8 cellular contexts compared by ENCODE assay signal in the genomic region with DNA sequence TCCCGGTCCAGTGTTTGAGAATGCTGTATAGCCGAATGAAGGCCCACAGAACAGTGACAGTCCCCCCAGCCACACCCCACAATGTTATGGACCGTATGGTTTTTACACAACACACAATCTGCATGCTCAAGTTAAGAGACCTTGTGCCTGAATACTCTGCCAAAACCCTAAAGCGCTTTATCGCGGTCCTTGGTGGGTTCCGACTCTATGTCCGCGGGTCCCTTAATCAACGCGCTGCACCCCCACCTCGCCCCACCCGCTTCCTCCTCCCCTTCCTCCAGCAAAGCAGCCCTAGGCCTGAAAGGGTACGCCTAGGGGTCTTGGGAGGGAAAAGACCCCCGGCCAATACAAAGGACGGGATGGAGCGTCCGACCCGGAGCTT. TPM values are rescaled to one million over a fixed set of nuclear protein-coding genes. Genes with fewer than 3 reads are reported as not detected.
A peak's percentile ranks its signal among the peaks of the same experiment; 100 is the strongest.
DNase-seq lines count a peak whose midpoint lies in the region; ATAC-seq and TF ChIP-seq lines count a peak whose summit lies in the region.

No MANE protein-coding gene starts in this region.

- TF ChIP-seq POLR2A in Peyer's patch (IDR thresholded peaks at IDR 0.05): no peak

- peak overlapping the region; percentile 89 to 95 (median 93) for H3K27ac ChIP-seq in Peyer's patch
- H3K27ac ChIP-seq in angular gyrus (ENCODE audit: low read depth, low read length): peak overlapping the region; percentile 30
- H3K27ac ChIP-seq in smooth muscle cell (ENCODE audit: low read depth): peak overlapping the region; percentile 74

- peak overlapping the region; percentile 79 for H3K9ac ChIP-seq in iPS-15b (ENCODE audit: low read depth, low read length)
- peak overlapping the region; percentile 89 for H3K9ac ChIP-seq in smooth muscle cell (ENCODE audit: low read depth)

- TF ChIP-seq CTCF in Peyer's patch (IDR thresholded peaks at IDR 0.05): no peak
- no peak for TF ChIP-seq CTCF in smooth muscle cell (IDR thresholded peaks at IDR 0.05; ENCODE audit: borderline replicate concordance, insufficient read depth, poor library complexity, severe bottlenecking)

- H3K4me3 ChIP-seq in Peyer's patch: peak overlapping the region; percentile 78 to 97 (median 88)
- peak overlapping the region; percentile 91 for H3K4me3 ChIP-seq in iPS-15b (ENCODE audit: low read depth, low read length)
- peak overlapping the region; percentile 93 for H3K4me3 ChIP-seq in smooth muscle cell

- peaks cover 54% of the 10 kb centered on the region for H3K79me2 ChIP-seq in smooth muscle cell (ENCODE audit: low read depth)

- peaks cover 12% of the 10 kb centered on the region for H3F3A ChIP-seq in smooth muscle cell (ENCODE audit: low read depth)

- peak overlapping the region; percentile 94 for H3K4me2 ChIP-seq in smooth muscle cell

- WGBS in smooth muscle cell (ENCODE audit: low lambda C conversion rate): under 1% methylated on average over 13 of the region's 19 CpGs

- ATAC-seq in GM18498 (IDR thresholded peaks at IDR 0.05; ENCODE audit: unreplicated experiment): peak; percentile 30
- ATAC-seq in HG02759 (IDR thresholded peaks at IDR 0.05; ENCODE audit: unreplicated experiment): peak; percentile 3

- no peaks in the 10 kb centered on the region for H3K27me3 ChIP-seq in Peyer's patch
- H3K27me3 ChIP-seq in iPS-15b (ENCODE audit: control insufficient read depth, insufficient read depth, low read length): no peaks in the 10 kb centered on the region
- H3K27me3 ChIP-seq in smooth muscle cell (ENCODE audit: low read depth): no peaks in the 10 kb centered on the region

- peak in 2 of 3 donors; percentile 52 to 71 for DNase-seq in Peyer's patch
- no peak for DNase-seq in smooth muscle cell (lab: John Stamatoyannopoulos, UW; ENCODE audit: unreplicated experiment)
- DNase-seq in epidermal melanocyte (ENCODE audit: insufficient read length, low spot score): no peak
- no peak for DNase-seq in HCEC 1CT

- H3K9me3 ChIP-seq in Peyer's patch (no peaks in the 10 kb centered on the region), iPS-15b (ENCODE audit: control insufficient read depth, insufficient read depth, low read length) (no peaks in the 10 kb centered on the region), smooth muscle cell (replicated peaks; ENCODE audit: low read depth) (no peaks in the 10 kb centered on the region)

- peaks cover 0 to 42% (median 0%) of the 10 kb centered on the region in 3 donors for H3K36me3 ChIP-seq in Peyer's patch
- peaks cover 4% of the 10 kb centered on the region for H3K36me3 ChIP-seq in iPS-15b (ENCODE audit: control insufficient read depth, insufficient read depth, low read length)
- H3K36me3 ChIP-seq in smooth muscle cell (ENCODE audit: low read depth): peaks cover 27% of the 10 kb centered on the region

- H2AFZ ChIP-seq in smooth muscle cell (ENCODE audit: low read depth): no peak overlapping the region

- H3K4me1 ChIP-seq in Peyer's patch (peaks cover 0 to 20% (median 5%) of the 10 kb centered on the region in 4 donors), iPS-15b (ENCODE audit: control insufficient read depth, insufficient read depth, low read length) (no peaks in the 10 kb centered on the region), smooth muscle cell (ENCODE audit: low read depth) (peaks cover 18% of the 10 kb centered on the region)

- peaks cover 44% of the 10 kb centered on the region for H4K20me1 ChIP-seq in smooth muscle cell (ENCODE audit: low read depth)

RNA-seq across cellular contexts. Expression of a gene that starts 0.4 kb away (rescaled TPM):
- total RNA-seq in Peyer's patch: 100 to 1,000 TPM in 1 of 4 donors, 10 to 100 TPM in 3; 58.4 to 127 (median 92.4) TPM
- total RNA-seq in smooth muscle cell: 299 and 365 TPM in 2 replicates
- 130 and 135 TPM in 2 replicates for polyA plus RNA-seq in smooth muscle cell

RNA-seq across cellular contexts. Expression of a gene that starts 21.0 kb away (rescaled TPM):
- total RNA-seq in Peyer's patch (100 to 1,000 TPM in 1 of 4 donors, 10 to 100 TPM in 3; 61.9 to 117 (median 83.2) TPM), smooth muscle cell (205 and 207 TPM in 2 replicates)
- polyA plus RNA-seq in smooth muscle cell: 236 and 256 TPM in 2 replicates

Comparison
In these comparisons a context has a peak if more than half of its experiments do, and no peak if none do; other contexts are left out.
1. DNase-seq: peak in Peyer's patch (2 of 3); none in smooth muscle cell (single experiment), epidermal melanocyte (single experiment) and HCEC 1CT (single experiment).
2. H3K27ac ChIP-seq: peak in every context shown above with its lines; median percentile 93 in Peyer's patch; 74 in smooth muscle cell; 30 in angular gyrus.
3. Peak in every context shown above with its lines, with median percentiles within 50 percentile points of each other: H3K4me3 ChIP-seq.